In the genomic region with DNA sequence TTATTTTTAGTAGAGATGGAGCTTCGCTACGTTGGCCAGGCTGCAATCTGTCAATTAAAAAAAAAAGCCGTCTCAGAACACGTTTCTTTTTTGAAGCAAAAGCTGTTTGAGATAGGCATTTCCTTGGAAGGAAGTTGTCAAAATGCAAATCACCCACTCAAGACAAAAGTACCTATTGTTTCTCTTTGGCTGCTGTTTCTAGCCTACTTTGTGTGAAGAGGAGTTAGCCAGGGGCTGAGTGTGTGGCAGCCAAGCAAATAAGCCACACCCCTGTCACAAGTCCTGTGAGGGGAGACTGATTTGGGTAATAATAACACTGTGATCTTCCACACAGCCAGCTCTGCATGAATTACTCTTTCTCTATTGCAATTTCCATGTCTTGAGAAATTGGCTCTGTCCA, we compare ENCODE assay signal across 14 cellular contexts. TPM values are rescaled to one million over a fixed set of nuclear protein-coding genes. Genes with fewer than 3 reads are reported as not detected.
DNase-seq lines count a peak whose midpoint lies in the region; ATAC-seq, FAIRE-seq and TF ChIP-seq lines count a peak whose summit lies in the region.
"Had no signal": no experiment of that assay in that cellular context is flagged by ENCODE, and none has a peak within 500 bp of the region (broad histone marks: within the 10 kb centered on the region; RNA-seq: fewer than 3 reads in every experiment).

No MANE protein-coding gene starts in this region.

- no peak overlapping the region for H2AK5ac ChIP-seq in mesendoderm (ENCODE audit: low read length)

- no peaks in the 10 kb centered on the region for H3K36me3 ChIP-seq in mesendoderm (ENCODE audit: control insufficient read depth, insufficient read depth, low read length)
- H3K36me3 ChIP-seq: stomach had no signal

- no peak overlapping the region for H3K4me3 ChIP-seq in mesendoderm (ENCODE audit: low read length)
- H3K4me3 ChIP-seq: hepatocyte, stomach had no signal

- H3K27ac Mint-ChIP-seq in endothelial cell (ENCODE audit: unreplicated experiment), result no peak overlapping the region
- H3K27ac Mint-ChIP-seq: activated T-helper 2 cell treated with anti-CD3 and anti-CD28 coated beads, Interferon-gamma antibody, Interleukin-2, Interleukin-4, amounts not matched to agents 10 μg/mL and 5 μg/mL and 100 μg/mL, durations not matched to agents 14 hours and 24 hours and 36 hours had no signal

- no peaks in the 10 kb centered on the region for H3K79me1 ChIP-seq in mesendoderm (ENCODE audit: low read length)

- no peaks in the 10 kb centered on the region for H3K79me2 ChIP-seq in mesendoderm (ENCODE audit: control insufficient read depth, insufficient read depth, low read length)
- H3K79me2 ChIP-seq: hepatocyte had no signal

- H4K8ac ChIP-seq in mesendoderm (ENCODE audit: low read depth, low read length), result no peak overlapping the region

- peaks cover 3% of the 10 kb centered on the region for H3K4me1 ChIP-seq in mesendoderm (ENCODE audit: control insufficient read depth, low read depth, low read length)
- H3K4me1 ChIP-seq: stomach had no signal

- no peak for FAIRE-seq in H54 (lab: Jason Lieb, UNC)
- FAIRE-seq: colon, RCC 7860 had no signal

- TF ChIP-seq POLR2A in GM18505 (IDR thresholded peaks at IDR 0.05; ENCODE audit: borderline replicate concordance, extremely low read depth, insufficient read depth, insufficient read length), result no peak
- TF ChIP-seq POLR2A in H54 (IDR thresholded peaks at IDR 0.05; ENCODE audit: low read depth, low read length), result no peak

- H3K36me3 Mint-ChIP-seq in endothelial cell (ENCODE audit: low read depth, unreplicated experiment), result peaks cover 19% of the 10 kb centered on the region

- H3K4me1 Mint-ChIP-seq in endothelial cell (ENCODE audit: unreplicated experiment), result peaks cover 9% of the 10 kb centered on the region

- H2BK120ac ChIP-seq in mesendoderm (ENCODE audit: low read depth, low read length), result peak overlapping the region; percentile 32

- no peak overlapping the region for H4K5ac ChIP-seq in mesendoderm (ENCODE audit: low read length)

- no peak overlapping the region for H3K9ac ChIP-seq in mesendoderm (ENCODE audit: low read length)

- no peak overlapping the region for H3K4me2 ChIP-seq in mesendoderm (ENCODE audit: low read length)
- H3K4me2 ChIP-seq: hepatocyte had no signal

- TF ChIP-seq CTCF in endothelial cell (IDR thresholded peaks at IDR 0.05; ENCODE audit: unreplicated experiment), result no peak

- ATAC-seq in GM18505 (IDR thresholded peaks at IDR 0.05; ENCODE audit: unreplicated experiment), result peak; percentile 65
- peak; percentile 86 for ATAC-seq in GM21786 (IDR thresholded peaks at IDR 0.05; ENCODE audit: unreplicated experiment)

- peaks cover 2% of the 10 kb centered on the region for H3K27me3 Mint-ChIP-seq in endothelial cell (ENCODE audit: unreplicated experiment)

- H3K27me3 ChIP-seq in mesendoderm (ENCODE audit: insufficient read depth, low read length, poor library complexity), result no peaks in the 10 kb centered on the region
- H3K27me3 ChIP-seq: hepatocyte, stomach had no signal

- H3K18ac ChIP-seq in mesendoderm (ENCODE audit: low read length), result peak overlapping the region; percentile 66

- peak; percentile 48 for DNase-seq in HT1080 (ENCODE audit: low read depth)
- peak; percentile 73 for DNase-seq in mesendoderm
- DNase-seq in NCI-H446 (lab: John Stamatoyannopoulos, UW), result no peak
- DNase-seq in H54 (ENCODE audit: insufficient read length, low spot score), result no peak
- no peak for DNase-seq in SIG-M5 treated with dmso at 0.1 percent for 504 hours (lab: John Stamatoyannopoulos, UW; ENCODE audit: unreplicated experiment)
- DNase-seq in endothelial cell (ENCODE audit: low spot score), result no peak
- DNase-seq: NCI-H2029 treated with DMSO at 0.1 percent for 48 hours, stomach had no signal

- no peak overlapping the region for H3K4me3 Mint-ChIP-seq in endothelial cell (ENCODE audit: unreplicated experiment)

- H3K9me3 Mint-ChIP-seq in endothelial cell (ENCODE audit: unreplicated experiment), result peaks cover 15% of the 10 kb centered on the region

- H3K23ac ChIP-seq in mesendoderm (ENCODE audit: low read length), result no peak overlapping the region

- H2BK15ac ChIP-seq in mesendoderm (replicated peaks; ENCODE audit: low read depth), result peak overlapping the region; percentile 60

- H3K56ac ChIP-seq in mesendoderm (ENCODE audit: low read length), result no peak overlapping the region

- WGBS in mesendoderm (ENCODE audit: extremely low coverage, insufficient coverage, low lambda C conversion rate), result no CpG with 5 or more reads among the region's 4 CpGs

- peak overlapping the region; percentile 5 for H2BK5ac ChIP-seq in mesendoderm (ENCODE audit: low read length)

- no peak overlapping the region for H3K27ac ChIP-seq in mesendoderm (ENCODE audit: low read depth, low read length)
- H3K27ac ChIP-seq: hepatocyte, stomach had no signal

- peak overlapping the region; percentile 65 for H3K4ac ChIP-seq in mesendoderm (ENCODE audit: low read depth, low read length)

RNA-seq across cellular contexts. Expression of a gene that starts 47.4 kb away (rescaled TPM):
- total RNA-seq in HT1080 (2014; rRNA removed; shearing (Covaris generic)), result 24.6 and 25.4 TPM in 2 replicates
- 42.7 and 45.5 TPM in 2 replicates for polyA plus RNA-seq in HT1080 (2015; cell fraction: cytosol; rRNA removed)
- 63.9 and 64.2 TPM in 2 replicates for polyA plus RNA-seq in HT1080 (2015; cell fraction: nucleus; rRNA removed)
- polyA plus RNA-seq in mesendoderm (2013, experiment 1 of 2), result 72.4 TPM
- 70.6 TPM for polyA plus RNA-seq in mesendoderm (2013, experiment 2 of 2)
- total RNA-seq in endothelial cell (ENCODE audit: unreplicated experiment), result 13.0 TPM

Comparison
In these comparisons a context has a peak if more than half of its experiments do, and no peak if none do; other contexts are left out.
1. DNase-seq: peak in HT1080 (single experiment) and mesendoderm (single experiment); none in NCI-H446 (0 of 2), H54 (single experiment), SIG-M5 treated with dmso at 0.1 percent for 504 hours (single experiment) and endothelial cell (single experiment).